ENCODE assay signal across 26 cellular contexts in the genomic region with DNA sequence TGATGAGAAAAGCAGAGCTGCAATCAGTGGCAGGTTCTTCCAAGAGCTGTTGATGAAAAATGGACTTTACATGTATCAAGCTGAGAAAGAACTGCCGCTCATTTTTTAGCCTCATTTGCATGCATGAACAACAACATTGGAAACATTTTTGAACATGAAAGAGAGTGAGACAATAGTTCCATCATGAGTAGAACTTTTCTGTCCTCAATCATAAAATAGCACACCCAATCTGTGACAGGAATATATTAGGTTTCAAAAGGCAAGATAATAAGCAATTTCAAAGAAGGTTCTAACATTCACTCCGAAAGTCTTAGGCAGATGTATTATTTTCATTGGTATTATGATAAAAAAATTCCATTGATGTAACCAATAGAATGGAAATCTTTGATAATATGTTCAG.
"Had no signal": no experiment of that assay in that cellular context is flagged by ENCODE, and none has a peak within 500 bp of the region (broad histone marks: within the 10 kb centered on the region; RNA-seq: fewer than 3 reads in every experiment).

No MANE protein-coding gene starts in this region.

- H3K27me3 Mint-ChIP-seq: activated B cell treated with CpG ODN at 0.5 μM for 24 hours; activated CD4-positive, alpha-beta memory T cell treated with anti-CD3 and anti-CD28 coated beads for 36 hours; central memory CD8-positive, alpha-beta T cell; dendritic cell treated with granulocyte-macrophage colony-stimulating factor and Interleukin-4, amounts not matched to agents 40 ng/mL and 50 ng/mL, for 4 days; naive B cell; stimulated activated memory B cell treated with anti-CD40 and anti-IgM and Interleukin-4, amounts not matched to agents 10 μg/mL and 1 μg/mL and 100 μg/mL, for 72 hours; T-cell had no signal

- H3K4me1 ChIP-seq: breast epithelium, esophagus squamous epithelium, heart right ventricle, pancreas, prostate gland, SJCRH30, tibial nerve had no signal

- DNase-seq: activated B cell treated with CpG ODN at 0.5 μM for 24 hours; activated CD4-positive, alpha-beta memory T cell treated with anti-CD3 and anti-CD28 coated beads for 36 hours; effector CD4-positive, alpha-beta T cell; esophagus squamous epithelium; foreskin melanocyte; heart right ventricle; naive B cell; nucleus accumbens; pancreas; retina; SJCRH30; stimulated activated CD4-positive, alpha-beta T cell treated with anti-CD3 and anti-CD28 coated beads, Interleukin-12 subunit alpha, Interleukin-12 subunit beta, amount 100 ng/mL, for 4 hours; stimulated activated CD4-positive, alpha-beta T cell treated with anti-CD3 and anti-CD28 coated beads, Interleukin-4, amount 100 ng/mL, for 24 hours; stimulated activated CD8-positive, alpha-beta memory T cell treated with anti-CD3 and anti-CD28 coated beads, Interleukin-4, amount 100 ng/mL, for 48 hours; T-cell had no signal

- H3K9me3 ChIP-seq: breast epithelium, pancreas, prostate gland, SJCRH30, tibial nerve had no signal

- H3K4me1 Mint-ChIP-seq: activated B cell treated with CpG ODN at 0.5 μM for 24 hours; central memory CD8-positive, alpha-beta T cell; stimulated activated memory B cell treated with anti-CD40 and anti-IgM and Interleukin-4, amounts not matched to agents 10 μg/mL and 1 μg/mL and 100 μg/mL, for 72 hours had no signal

- H3K27ac ChIP-seq: breast epithelium, epithelial cell of prostate, esophagus squamous epithelium, heart right ventricle, pancreas, prostate gland, SJCRH30, skin epidermis, tibial nerve had no signal

- H3K36me3 Mint-ChIP-seq: activated CD4-positive, alpha-beta memory T cell treated with anti-CD3 and anti-CD28 coated beads for 36 hours; mesothelial cell of epicardium; naive B cell; stimulated activated memory B cell treated with anti-CD40 and anti-IgM and Interleukin-4, amounts not matched to agents 10 μg/mL and 1 μg/mL and 100 μg/mL, for 72 hours; T-cell had no signal

- H3K27ac Mint-ChIP-seq: activated B cell treated with CpG ODN at 0.5 μM for 24 hours; activated CD4-positive, alpha-beta memory T cell treated with anti-CD3 and anti-CD28 coated beads for 36 hours; dendritic cell treated with granulocyte-macrophage colony-stimulating factor and Interleukin-4, amounts not matched to agents 40 ng/mL and 50 ng/mL, for 4 days; mesothelial cell of epicardium; naive B cell; stimulated activated memory B cell treated with anti-CD40 and anti-IgM and Interleukin-4, amounts not matched to agents 10 μg/mL and 1 μg/mL and 100 μg/mL, for 72 hours had no signal

- H3K4me3 Mint-ChIP-seq: activated B cell treated with CpG ODN at 0.5 μM for 24 hours; activated CD4-positive, alpha-beta memory T cell treated with anti-CD3 and anti-CD28 coated beads for 36 hours; central memory CD8-positive, alpha-beta T cell; dendritic cell treated with granulocyte-macrophage colony-stimulating factor and Interleukin-4, amounts not matched to agents 40 ng/mL and 50 ng/mL, for 4 days; mesothelial cell of epicardium; naive B cell; nephron progenitor cell; stimulated activated memory B cell treated with anti-CD40 and anti-IgM and Interleukin-4, amounts not matched to agents 10 μg/mL and 1 μg/mL and 100 μg/mL, for 72 hours; T-cell had no signal

- ATAC-seq: heart right ventricle; pancreas; sciatic nerve; stimulated activated memory B cell treated with anti-CD40 and anti-IgM and Interleukin-4, amounts not matched to agents 10 μg/mL and 1 μg/mL and 100 μg/mL, for 72 hours; T-cell had no signal

- H3K36me3 ChIP-seq: breast epithelium, esophagus squamous epithelium, heart right ventricle, pancreas, prostate gland, SJCRH30, tibial nerve had no signal

- H3K9me3 Mint-ChIP-seq: mesothelial cell of epicardium, nephron progenitor cell, T-cell had no signal

- H3K27me3 ChIP-seq: breast epithelium, esophagus squamous epithelium, heart right ventricle, pancreas, tibial nerve had no signal

- H3K4me3 ChIP-seq: breast epithelium, esophagus squamous epithelium, heart right ventricle, pancreas, prostate gland, SJCRH30, skin epidermis, tibial nerve had no signal
